In genomic region chr12:76379261-76379660, GRCh38 we compare ENCODE assay signal across 27 cellular contexts.
"Had no signal": no experiment of that assay in that cellular context is flagged by ENCODE, and none has a peak within 500 bp of the region (broad histone marks: within the 10 kb centered on the region; RNA-seq: fewer than 3 reads in every experiment).

No MANE protein-coding gene starts in this region.

- ATAC-seq: effector memory CD8-positive, alpha-beta T cell; esophagus mucosa; gastrocnemius medialis; heart right ventricle; left cardiac atrium; left lung; left ventricle myocardium superior; lower lobe of right lung; naive thymus-derived CD4-positive, alpha-beta T cell had no signal

- H3K27ac Mint-ChIP-seq: dendritic cell treated with granulocyte-macrophage colony-stimulating factor and Interleukin-4, amounts not matched to agents 40 ng/mL and 50 ng/mL, for 4 days; effector memory CD8-positive, alpha-beta T cell; endodermal cell had no signal

- H3K27ac ChIP-seq: colonic mucosa, epithelial cell of prostate, esophagus squamous epithelium, gastrocnemius medialis, heart right ventricle, left lung, lower lobe of right lung had no signal

- FAIRE-seq: endometrium, islet of Langerhans, keratinocyte had no signal

- H3K4me3 Mint-ChIP-seq: dendritic cell treated with granulocyte-macrophage colony-stimulating factor and Interleukin-4, amounts not matched to agents 40 ng/mL and 50 ng/mL, for 4 days; effector memory CD8-positive, alpha-beta T cell; endodermal cell; naive thymus-derived CD4-positive, alpha-beta T cell had no signal

- H3K27me3 ChIP-seq: colonic mucosa, esophagus squamous epithelium, gastrocnemius medialis, heart right ventricle, left lung had no signal

- DNase-seq: colonic mucosa; cortex of kidney; effector CD8-positive, alpha-beta T cell; effector memory CD8-positive, alpha-beta T cell; endodermal cell; erythroblast; esophagus squamous epithelium; foreskin fibroblast; foreskin melanocyte; gastrocnemius medialis; glutamatergic neuron; head of caudate nucleus; heart right ventricle; hippocampal formation; left cardiac atrium; left lung; left ventricle myocardium superior; lower lobe of right lung; mesenchymal stem cell; midbrain; naive thymus-derived CD4-positive, alpha-beta T cell had no signal

- H3K9me3 Mint-ChIP-seq: dendritic cell treated with granulocyte-macrophage colony-stimulating factor and Interleukin-4, amounts not matched to agents 40 ng/mL and 50 ng/mL, for 4 days; effector memory CD8-positive, alpha-beta T cell; endodermal cell had no signal

- H3K4me1 ChIP-seq: colonic mucosa, esophagus squamous epithelium, heart right ventricle, left lung, lower lobe of right lung had no signal

- H3K27me3 Mint-ChIP-seq: dendritic cell treated with granulocyte-macrophage colony-stimulating factor and Interleukin-4, amounts not matched to agents 40 ng/mL and 50 ng/mL, for 4 days; effector memory CD8-positive, alpha-beta T cell; naive thymus-derived CD4-positive, alpha-beta T cell had no signal

- H3K36me3 ChIP-seq: colonic mucosa had no signal

- H3K9me3 ChIP-seq: colonic mucosa, esophagus squamous epithelium, gastrocnemius medialis, heart right ventricle, left lung, lower lobe of right lung had no signal

- H3K4me3 ChIP-seq: colonic mucosa, esophagus squamous epithelium, gastrocnemius medialis, heart right ventricle, left lung, lower lobe of right lung had no signal
